1 cellular context compared by ENCODE assay signal in the genomic region with DNA sequence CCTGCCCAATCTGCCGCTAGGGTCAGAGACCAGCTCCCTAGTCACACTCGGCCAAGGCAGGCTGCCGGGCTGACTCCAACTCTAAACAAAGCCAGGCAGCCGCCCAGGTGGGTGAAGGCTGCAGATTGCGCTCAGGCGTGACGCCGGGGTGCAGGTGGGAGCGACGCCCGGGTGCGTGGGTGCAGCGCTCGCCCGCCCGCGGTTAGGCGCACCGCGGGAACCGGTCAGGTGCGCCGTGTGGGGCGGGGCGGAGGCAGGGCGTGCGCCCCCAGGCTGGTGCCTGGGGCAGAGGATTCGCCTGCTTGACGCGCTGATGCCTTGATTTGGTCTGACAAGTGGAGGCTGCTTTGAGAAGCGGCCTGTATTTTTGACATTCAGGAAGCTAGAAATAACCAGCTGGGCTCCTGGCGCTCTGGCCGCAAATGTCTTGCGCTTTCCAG.
TF ChIP-seq lines count a peak whose summit lies in the region.

No MANE protein-coding gene starts in this region.

TF ChIP-seq in WTC11, 78 proteins besides CTCF, POLR2A, EP300 and RAD21 (continued from another document and continues in another):
- TF ChIP-seq ZNF532 (CRISPR knock-in tag; IDR thresholded peaks at IDR 0.05; ENCODE audit: borderline replicate concordance) = no peak
- TF ChIP-seq ZNF317 (CRISPR knock-in tag; IDR thresholded peaks at IDR 0.05; ENCODE audit: borderline replicate concordance, low read depth) = no peak
- TF ChIP-seq, protein P1, sequence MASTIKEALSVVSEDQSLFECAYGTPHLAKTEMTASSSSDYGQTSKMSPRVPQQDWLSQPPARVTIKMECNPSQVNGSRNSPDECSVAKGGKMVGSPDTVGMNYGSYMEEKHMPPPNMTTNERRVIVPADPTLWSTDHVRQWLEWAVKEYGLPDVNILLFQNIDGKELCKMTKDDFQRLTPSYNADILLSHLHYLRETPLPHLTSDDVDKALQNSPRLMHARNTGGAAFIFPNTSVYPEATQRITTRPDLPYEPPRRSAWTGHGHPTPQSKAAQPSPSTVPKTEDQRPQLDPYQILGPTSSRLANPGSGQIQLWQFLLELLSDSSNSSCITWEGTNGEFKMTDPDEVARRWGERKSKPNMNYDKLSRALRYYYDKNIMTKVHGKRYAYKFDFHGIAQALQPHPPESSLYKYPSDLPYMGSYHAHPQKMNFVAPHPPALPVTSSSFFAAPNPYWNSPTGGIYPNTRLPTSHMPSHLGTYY (CRISPR knock-in tag; IDR thresholded peaks at IDR 0.05) = no peak
- TF ChIP-seq KAT7 (CRISPR knock-in tag; IDR thresholded peaks at IDR 0.05; ENCODE audit: borderline replicate concordance) = no peak
- TF ChIP-seq, protein P2, sequence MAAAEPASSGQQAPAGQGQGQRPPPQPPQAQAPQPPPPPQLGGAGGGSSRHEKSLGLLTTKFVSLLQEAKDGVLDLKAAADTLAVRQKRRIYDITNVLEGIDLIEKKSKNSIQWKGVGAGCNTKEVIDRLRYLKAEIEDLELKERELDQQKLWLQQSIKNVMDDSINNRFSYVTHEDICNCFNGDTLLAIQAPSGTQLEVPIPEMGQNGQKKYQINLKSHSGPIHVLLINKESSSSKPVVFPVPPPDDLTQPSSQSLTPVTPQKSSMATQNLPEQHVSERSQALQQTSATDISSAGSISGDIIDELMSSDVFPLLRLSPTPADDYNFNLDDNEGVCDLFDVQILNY (CRISPR knock-in tag; IDR thresholded peaks at IDR 0.05) = peak; percentile 83; the same call in 1 of the 2 replicates
- TF ChIP-seq USF1 (CRISPR knock-in tag; IDR thresholded peaks at IDR 0.05) = 0 out of 2 replicates have a peak, but pooled peaks have one; percentile 60
- TF ChIP-seq, protein P3, sequence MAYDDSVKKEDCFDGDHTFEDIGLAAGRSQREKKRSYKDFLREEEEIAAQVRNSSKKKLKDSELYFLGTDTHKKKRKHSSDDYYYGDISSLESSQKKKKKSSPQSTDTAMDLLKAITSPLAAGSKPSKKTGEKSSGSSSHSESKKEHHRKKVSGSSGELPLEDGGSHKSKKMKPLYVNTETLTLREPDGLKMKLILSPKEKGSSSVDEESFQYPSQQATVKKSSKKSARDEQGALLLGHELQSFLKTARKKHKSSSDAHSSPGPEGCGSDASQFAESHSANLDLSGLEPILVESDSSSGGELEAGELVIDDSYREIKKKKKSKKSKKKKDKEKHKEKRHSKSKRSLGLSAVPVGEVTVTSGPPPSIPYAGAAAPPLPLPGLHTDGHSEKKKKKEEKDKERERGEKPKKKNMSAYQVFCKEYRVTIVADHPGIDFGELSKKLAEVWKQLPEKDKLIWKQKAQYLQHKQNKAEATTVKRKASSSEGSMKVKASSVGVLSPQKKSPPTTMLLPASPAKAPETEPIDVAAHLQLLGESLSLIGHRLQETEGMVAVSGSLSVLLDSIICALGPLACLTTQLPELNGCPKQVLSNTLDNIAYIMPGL (CRISPR knock-in tag; IDR thresholded peaks at IDR 0.05) = peak; percentile 57; the same call in 1 of the 2 replicates
- TF ChIP-seq ZNF138 (CRISPR knock-in tag; conservative IDR thresholded peaks at IDR 0.05) = no peak
- no peak for TF ChIP-seq CBFB (CRISPR knock-in tag; IDR thresholded peaks at IDR 0.05; ENCODE audit: low read depth)
- no peak for TF ChIP-seq PRRX2 (CRISPR knock-in tag; IDR thresholded peaks at IDR 0.05)
- TF ChIP-seq ZNF121 (CRISPR knock-in tag; IDR thresholded peaks at IDR 0.05) = no peak
- TF ChIP-seq, protein P4, sequence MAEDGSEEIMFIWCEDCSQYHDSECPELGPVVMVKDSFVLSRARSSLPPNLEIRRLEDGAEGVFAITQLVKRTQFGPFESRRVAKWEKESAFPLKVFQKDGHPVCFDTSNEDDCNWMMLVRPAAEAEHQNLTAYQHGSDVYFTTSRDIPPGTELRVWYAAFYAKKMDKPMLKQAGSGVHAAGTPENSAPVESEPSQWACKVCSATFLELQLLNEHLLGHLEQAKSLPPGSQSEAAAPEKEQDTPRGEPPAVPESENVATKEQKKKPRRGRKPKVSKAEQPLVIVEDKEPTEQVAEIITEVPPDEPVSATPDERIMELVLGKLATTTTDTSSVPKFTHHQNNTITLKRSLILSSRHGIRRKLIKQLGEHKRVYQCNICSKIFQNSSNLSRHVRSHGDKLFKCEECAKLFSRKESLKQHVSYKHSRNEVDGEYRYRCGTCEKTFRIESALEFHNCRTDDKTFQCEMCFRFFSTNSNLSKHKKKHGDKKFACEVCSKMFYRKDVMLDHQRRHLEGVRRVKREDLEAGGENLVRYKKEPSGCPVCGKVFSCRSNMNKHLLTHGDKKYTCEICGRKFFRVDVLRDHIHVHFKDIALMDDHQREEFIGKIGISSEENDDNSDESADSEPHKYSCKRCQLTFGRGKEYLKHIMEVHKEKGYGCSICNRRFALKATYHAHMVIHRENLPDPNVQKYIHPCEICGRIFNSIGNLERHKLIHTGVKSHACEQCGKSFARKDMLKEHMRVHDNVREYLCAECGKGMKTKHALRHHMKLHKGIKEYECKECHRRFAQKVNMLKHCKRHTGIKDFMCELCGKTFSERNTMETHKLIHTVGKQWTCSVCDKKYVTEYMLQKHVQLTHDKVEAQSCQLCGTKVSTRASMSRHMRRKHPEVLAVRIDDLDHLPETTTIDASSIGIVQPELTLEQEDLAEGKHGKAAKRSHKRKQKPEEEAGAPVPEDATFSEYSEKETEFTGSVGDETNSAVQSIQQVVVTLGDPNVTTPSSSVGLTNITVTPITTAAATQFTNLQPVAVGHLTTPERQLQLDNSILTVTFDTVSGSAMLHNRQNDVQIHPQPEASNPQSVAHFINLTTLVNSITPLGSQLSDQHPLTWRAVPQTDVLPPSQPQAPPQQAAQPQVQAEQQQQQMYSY (CRISPR knock-in tag; IDR thresholded peaks at IDR 0.05) = no peak
- TF ChIP-seq SOX15 (CRISPR knock-in tag; IDR thresholded peaks at IDR 0.05) = no peak
- no peak for TF ChIP-seq FOXJ3 (CRISPR knock-in tag; IDR thresholded peaks at IDR 0.05; ENCODE audit: borderline replicate concordance)
- no peak for TF ChIP-seq NFATC4 (CRISPR knock-in tag; IDR thresholded peaks at IDR 0.05)
- TF ChIP-seq, protein P5, sequence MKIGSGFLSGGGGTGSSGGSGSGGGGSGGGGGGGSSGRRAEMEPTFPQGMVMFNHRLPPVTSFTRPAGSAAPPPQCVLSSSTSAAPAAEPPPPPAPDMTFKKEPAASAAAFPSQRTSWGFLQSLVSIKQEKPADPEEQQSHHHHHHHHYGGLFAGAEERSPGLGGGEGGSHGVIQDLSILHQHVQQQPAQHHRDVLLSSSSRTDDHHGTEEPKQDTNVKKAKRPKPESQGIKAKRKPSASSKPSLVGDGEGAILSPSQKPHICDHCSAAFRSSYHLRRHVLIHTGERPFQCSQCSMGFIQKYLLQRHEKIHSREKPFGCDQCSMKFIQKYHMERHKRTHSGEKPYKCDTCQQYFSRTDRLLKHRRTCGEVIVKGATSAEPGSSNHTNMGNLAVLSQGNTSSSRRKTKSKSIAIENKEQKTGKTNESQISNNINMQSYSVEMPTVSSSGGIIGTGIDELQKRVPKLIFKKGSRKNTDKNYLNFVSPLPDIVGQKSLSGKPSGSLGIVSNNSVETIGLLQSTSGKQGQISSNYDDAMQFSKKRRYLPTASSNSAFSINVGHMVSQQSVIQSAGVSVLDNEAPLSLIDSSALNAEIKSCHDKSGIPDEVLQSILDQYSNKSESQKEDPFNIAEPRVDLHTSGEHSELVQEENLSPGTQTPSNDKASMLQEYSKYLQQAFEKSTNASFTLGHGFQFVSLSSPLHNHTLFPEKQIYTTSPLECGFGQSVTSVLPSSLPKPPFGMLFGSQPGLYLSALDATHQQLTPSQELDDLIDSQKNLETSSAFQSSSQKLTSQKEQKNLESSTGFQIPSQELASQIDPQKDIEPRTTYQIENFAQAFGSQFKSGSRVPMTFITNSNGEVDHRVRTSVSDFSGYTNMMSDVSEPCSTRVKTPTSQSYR (CRISPR knock-in tag; IDR thresholded peaks at IDR 0.05) = no peak
- TF ChIP-seq, protein P6, sequence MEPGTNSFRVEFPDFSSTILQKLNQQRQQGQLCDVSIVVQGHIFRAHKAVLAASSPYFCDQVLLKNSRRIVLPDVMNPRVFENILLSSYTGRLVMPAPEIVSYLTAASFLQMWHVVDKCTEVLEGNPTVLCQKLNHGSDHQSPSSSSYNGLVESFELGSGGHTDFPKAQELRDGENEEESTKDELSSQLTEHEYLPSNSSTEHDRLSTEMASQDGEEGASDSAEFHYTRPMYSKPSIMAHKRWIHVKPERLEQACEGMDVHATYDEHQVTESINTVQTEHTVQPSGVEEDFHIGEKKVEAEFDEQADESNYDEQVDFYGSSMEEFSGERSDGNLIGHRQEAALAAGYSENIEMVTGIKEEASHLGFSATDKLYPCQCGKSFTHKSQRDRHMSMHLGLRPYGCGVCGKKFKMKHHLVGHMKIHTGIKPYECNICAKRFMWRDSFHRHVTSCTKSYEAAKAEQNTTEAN (CRISPR knock-in tag; IDR thresholded peaks at IDR 0.05) = 0 out of 2 replicates have a peak, but pooled peaks have one; percentile 42
- TF ChIP-seq, protein P7, sequence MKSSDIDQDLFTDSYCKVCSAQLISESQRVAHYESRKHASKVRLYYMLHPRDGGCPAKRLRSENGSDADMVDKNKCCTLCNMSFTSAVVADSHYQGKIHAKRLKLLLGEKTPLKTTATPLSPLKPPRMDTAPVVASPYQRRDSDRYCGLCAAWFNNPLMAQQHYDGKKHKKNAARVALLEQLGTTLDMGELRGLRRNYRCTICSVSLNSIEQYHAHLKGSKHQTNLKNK (CRISPR knock-in tag; IDR thresholded peaks at IDR 0.05) = no peak
- TF ChIP-seq E2F1 (CRISPR knock-in tag; IDR thresholded peaks at IDR 0.05) = no peak
- 0 out of 2 replicates have a peak, but pooled peaks have one; percentile 29 for TF ChIP-seq SMAD4 (CRISPR knock-in tag; IDR thresholded peaks at IDR 0.05)
- TF ChIP-seq ZNF416 (CRISPR knock-in tag; IDR thresholded peaks at IDR 0.05) = no peak
- no peak for TF ChIP-seq RORB (CRISPR knock-in tag; IDR thresholded peaks at IDR 0.05)
- TF ChIP-seq, protein P8, sequence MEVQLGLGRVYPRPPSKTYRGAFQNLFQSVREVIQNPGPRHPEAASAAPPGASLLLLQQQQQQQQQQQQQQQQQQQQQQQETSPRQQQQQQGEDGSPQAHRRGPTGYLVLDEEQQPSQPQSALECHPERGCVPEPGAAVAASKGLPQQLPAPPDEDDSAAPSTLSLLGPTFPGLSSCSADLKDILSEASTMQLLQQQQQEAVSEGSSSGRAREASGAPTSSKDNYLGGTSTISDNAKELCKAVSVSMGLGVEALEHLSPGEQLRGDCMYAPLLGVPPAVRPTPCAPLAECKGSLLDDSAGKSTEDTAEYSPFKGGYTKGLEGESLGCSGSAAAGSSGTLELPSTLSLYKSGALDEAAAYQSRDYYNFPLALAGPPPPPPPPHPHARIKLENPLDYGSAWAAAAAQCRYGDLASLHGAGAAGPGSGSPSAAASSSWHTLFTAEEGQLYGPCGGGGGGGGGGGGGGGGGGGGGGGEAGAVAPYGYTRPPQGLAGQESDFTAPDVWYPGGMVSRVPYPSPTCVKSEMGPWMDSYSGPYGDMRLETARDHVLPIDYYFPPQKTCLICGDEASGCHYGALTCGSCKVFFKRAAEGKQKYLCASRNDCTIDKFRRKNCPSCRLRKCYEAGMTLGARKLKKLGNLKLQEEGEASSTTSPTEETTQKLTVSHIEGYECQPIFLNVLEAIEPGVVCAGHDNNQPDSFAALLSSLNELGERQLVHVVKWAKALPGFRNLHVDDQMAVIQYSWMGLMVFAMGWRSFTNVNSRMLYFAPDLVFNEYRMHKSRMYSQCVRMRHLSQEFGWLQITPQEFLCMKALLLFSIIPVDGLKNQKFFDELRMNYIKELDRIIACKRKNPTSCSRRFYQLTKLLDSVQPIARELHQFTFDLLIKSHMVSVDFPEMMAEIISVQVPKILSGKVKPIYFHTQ (CRISPR knock-in tag; IDR thresholded peaks at IDR 0.05) = no peak
- TF ChIP-seq ZBTB21 (CRISPR knock-in tag; IDR thresholded peaks at IDR 0.05; ENCODE audit: borderline replicate concordance) = peak; percentile 51; the same call in 1 of the 2 replicates
- TF ChIP-seq TCF7 (CRISPR knock-in tag; IDR thresholded peaks at IDR 0.05; ENCODE audit: low read depth) = no peak
- no peak for TF ChIP-seq MYBL2 (CRISPR knock-in tag; IDR thresholded peaks at IDR 0.05)
- no peak for TF ChIP-seq JUN (CRISPR knock-in tag; IDR thresholded peaks at IDR 0.05)
- no peak for TF ChIP-seq GRHL2 (CRISPR knock-in tag; IDR thresholded peaks at IDR 0.05; ENCODE audit: insufficient replicate concordance, severe bottlenecking)
